In the genomic region with DNA sequence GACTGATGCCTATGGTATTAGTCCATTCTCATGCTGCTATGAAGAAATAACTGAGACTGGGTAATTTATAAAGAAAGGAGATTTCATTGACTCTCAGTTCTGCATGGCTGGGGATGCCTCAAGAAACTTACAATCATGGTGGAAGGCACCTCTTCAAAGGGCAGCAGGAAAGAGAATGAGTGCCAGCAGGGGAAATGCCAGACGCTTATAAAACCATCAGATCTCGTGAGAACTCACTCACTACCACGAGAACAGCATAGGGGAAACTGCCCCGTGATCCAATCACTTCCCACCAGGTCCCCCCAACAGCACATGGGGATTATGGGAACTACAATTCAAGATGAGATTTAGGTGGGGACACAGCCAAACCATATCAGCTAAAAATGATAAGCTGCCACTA, we compare ENCODE assay signal across 3 cellular contexts. TPM values are rescaled to one million over a fixed set of nuclear protein-coding genes. Genes with fewer than 3 reads are reported as not detected.
"Had no signal": no experiment of that assay in that cellular context is flagged by ENCODE, and none has a peak within 500 bp of the region (broad histone marks: within the 10 kb centered on the region; RNA-seq: fewer than 3 reads in every experiment).

No MANE protein-coding gene starts in this region.

RNA-seq across cellular contexts. Expression of gene PLEKHG7, which starts 48.5 kb away (rescaled TPM):
- total RNA-seq: H1, H9, IMR-90 had no signal
- polyA plus RNA-seq: H1, IMR-90 had no signal
